8 cellular contexts compared by ENCODE assay signal in the genomic region with DNA sequence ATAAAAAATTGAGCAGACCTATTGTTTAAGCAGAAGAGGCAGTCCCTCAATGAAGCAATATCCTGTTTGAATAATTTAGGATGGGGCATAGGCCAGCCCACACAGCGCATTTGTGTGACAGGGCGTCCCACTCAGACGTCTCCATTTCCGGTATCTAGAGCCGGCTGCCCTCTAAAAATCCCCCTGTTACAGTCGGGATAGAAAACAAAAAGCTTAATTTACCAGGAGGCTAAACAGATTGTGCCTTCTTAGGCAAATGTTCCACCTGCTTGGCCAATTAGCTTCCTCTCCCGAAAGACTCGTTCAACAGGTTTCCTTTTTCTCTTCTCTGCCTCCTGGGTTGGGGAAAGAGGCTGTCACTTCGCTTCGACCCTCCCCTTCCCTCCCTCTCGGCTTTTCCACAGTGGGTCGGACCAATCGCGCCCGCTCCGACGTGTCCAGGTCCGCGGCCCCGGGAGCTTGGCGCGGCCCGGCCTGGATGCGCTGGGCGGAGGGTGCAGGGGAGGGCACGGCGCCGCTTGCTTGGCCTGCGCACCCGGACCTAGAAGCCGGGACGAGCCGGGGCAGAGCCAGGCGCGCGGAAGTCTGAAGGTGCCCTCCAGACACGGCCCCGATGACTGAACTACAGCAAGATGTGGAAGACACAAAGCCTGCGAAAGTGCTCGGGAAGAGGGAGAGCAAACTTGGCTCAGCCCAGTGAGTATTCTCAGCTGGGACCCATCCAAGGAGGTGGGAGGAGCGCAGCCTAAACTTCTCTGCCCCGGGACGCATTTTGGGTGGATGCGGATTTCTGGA. TPM values are rescaled to one million over a fixed set of nuclear protein-coding genes. Genes with fewer than 3 reads are reported as not detected.
DNase-seq lines count a peak whose midpoint lies in the region; ATAC-seq, FAIRE-seq and TF ChIP-seq lines count a peak whose summit lies in the region.

A gene with protein sequence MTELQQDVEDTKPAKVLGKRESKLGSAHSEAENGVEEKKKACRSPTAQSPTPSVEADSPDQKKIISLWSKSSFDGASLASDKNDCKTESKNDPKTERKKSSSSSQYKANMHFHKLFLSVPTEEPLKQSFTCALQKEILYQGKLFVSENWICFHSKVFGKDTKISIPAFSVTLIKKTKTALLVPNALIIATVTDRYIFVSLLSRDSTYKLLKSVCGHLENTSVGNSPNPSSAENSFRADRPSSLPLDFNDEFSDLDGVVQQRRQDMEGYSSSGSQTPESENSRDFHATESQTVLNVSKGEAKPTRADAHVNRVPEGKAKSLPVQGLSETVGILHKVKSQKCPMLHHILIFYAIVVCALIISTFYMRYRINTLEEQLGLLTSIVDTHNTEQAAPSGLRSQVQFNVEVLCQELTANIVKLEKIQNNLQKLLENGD (plus strand): TSS at position 416 of the 795 bp plus-strand sequence. CDS start 198 bp downstream, at position 614.

- POLR2A ChIA-PET in CD4-positive, alpha-beta T cell (lab: Charles Lee): interaction anchor here (1.0 to 4.5 kb wide), 14 partner anchors 10 to 431 kb away, joined by 3 to 72 read pairs (median 10); no protein-coding TSS in a partner anchor

- no peaks in the 10 kb centered on the region for H3K27me3 ChIP-seq in CD4-positive, alpha-beta T cell (ENCODE audit: control insufficient read depth, insufficient read depth, low read length)
- H3K27me3 ChIP-seq in foreskin keratinocyte: no peaks in the 10 kb centered on the region
- no peaks in the 10 kb centered on the region for H3K27me3 ChIP-seq in stomach

- DNase-seq in CD4-positive, alpha-beta T cell: peak; percentile 38 to 66 (median 49)
- DNase-seq in HK-2 (ENCODE audit: unreplicated experiment): peak; percentile 55
- DNase-seq in RCC 7860 (ENCODE audit: low spot score): peak; percentile 45
- peak; percentile 41 for DNase-seq in activated gamma-delta T cell treated with anti-CD3 and anti-CD28 coated beads, Interleukin-2, amount 50 U/mL, for 16 hours (ENCODE audit: low read depth)
- DNase-seq in foreskin keratinocyte: peak; percentile 90 to 96
- peak; percentile 61 for DNase-seq in neural crest cell (ENCODE audit: low read depth, low spot score)
- DNase-seq in stomach: peak; percentile 86

- 0 to 1% (median 0%) methylated on average over 43 to 44 of the region's 44 CpGs for WGBS in stomach, 5 donors

- FAIRE-seq in RCC 7860 (lab: Jason Lieb, UNC): no peak

- no peaks in the 10 kb centered on the region for H3K27me3 Mint-ChIP-seq in CD4-positive, alpha-beta T cell
- H3K27me3 Mint-ChIP-seq in neural crest cell (ENCODE audit: low read depth): no peaks in the 10 kb centered on the region

- H3K36me3 Mint-ChIP-seq in CD4-positive, alpha-beta T cell (ENCODE audit: low read depth): peaks cover 14% of the 10 kb centered on the region
- H3K36me3 Mint-ChIP-seq in neural crest cell (ENCODE audit: low read depth): no peaks in the 10 kb centered on the region

- intact Hi-C loops in CD4-positive, alpha-beta T cell (cut with DNase I, micrococcal nuclease): loop anchor here (1.0 to 10.0 kb wide), 7 partner anchors 26 to 1662 kb away; a partner anchor contains a TSS
- intact Hi-C loops in stomach (cut with DNase I; ENCODE audit: low total_unique reads): no loop called here

- peak; percentile 95 for ATAC-seq in CD4-positive, alpha-beta T cell (ENCODE audit: poor library complexity)
- ATAC-seq in GM19455 (IDR thresholded peaks at IDR 0.05; ENCODE audit: unreplicated experiment) (peak; percentile 83), foreskin keratinocyte (peak; percentile 94)

- no peak for TF ChIP-seq EP300 in stomach (IDR thresholded peaks at IDR 0.05)

- TF ChIP-seq CTCF in CD4-positive, alpha-beta T cell (IDR thresholded peaks at IDR 0.05): no peak
- TF ChIP-seq CTCF in foreskin keratinocyte (conservative IDR thresholded peaks at IDR 0.05) (no peak), neural crest cell (conservative IDR thresholded peaks at IDR 0.05) (no peak), stomach (IDR thresholded peaks at IDR 0.05) (no peak)

- peak within 1 kb of the TSS; percentile 82 for H3K27ac ChIP-seq in CD4-positive, alpha-beta T cell (ENCODE audit: low read depth, low read length)
- H3K27ac ChIP-seq in foreskin keratinocyte (peak within 1 kb of the TSS; percentile 84), stomach (peak within 1 kb of the TSS; percentile 79 to 91 (median 90))

- no peaks in the 10 kb centered on the region for H3K9me3 ChIP-seq in CD4-positive, alpha-beta T cell (ENCODE audit: control insufficient read depth, low read length)
- H3K9me3 ChIP-seq in stomach: no peaks in the 10 kb centered on the region

- H3K36me3 ChIP-seq in stomach: no peaks in the 10 kb centered on the region

- peak within 1 kb of the TSS; percentile 99 for H3K4me3 Mint-ChIP-seq in CD4-positive, alpha-beta T cell
- H3K4me3 Mint-ChIP-seq in neural crest cell: peak within 1 kb of the TSS; percentile 90

- no peaks in the 10 kb centered on the region for H3K9me3 Mint-ChIP-seq in CD4-positive, alpha-beta T cell
- H3K9me3 Mint-ChIP-seq in neural crest cell: no peaks in the 10 kb centered on the region

- H3K4me3 ChIP-seq in stomach: peak within 1 kb of the TSS; percentile 56 to 68 (median 64)

- no peak for TF ChIP-seq POLR2A in stomach (IDR thresholded peaks at IDR 0.05)

- peak within 1 kb of the TSS; percentile 93 for H3K27ac Mint-ChIP-seq in CD4-positive, alpha-beta T cell
- H3K27ac Mint-ChIP-seq in neural crest cell (ENCODE audit: unreplicated experiment): peak within 1 kb of the TSS; percentile 72

- peaks cover 48% of the 10 kb centered on the region for H3K4me1 Mint-ChIP-seq in CD4-positive, alpha-beta T cell (ENCODE audit: low read depth)
- peaks cover 20% of the 10 kb centered on the region for H3K4me1 Mint-ChIP-seq in neural crest cell

- CTCF ChIA-PET in CD4-positive, alpha-beta T cell (lab: Charles Lee): interaction anchor here (1.2 kb wide), 1 partner anchor 67 kb away, joined by 4 read pairs; no protein-coding TSS in a partner anchor

- no peaks in the 10 kb centered on the region for H3K4me1 ChIP-seq in foreskin keratinocyte
- peaks cover 0 to 37% (median 25%) of the 10 kb centered on the region in 4 donors for H3K4me1 ChIP-seq in stomach

RNA-seq across cellular contexts. Expression of the gene that starts here (rescaled TPM):
- 1 to 10 TPM; 7.2 to 9.4 TPM for total RNA-seq in CD4-positive, alpha-beta T cell
- total RNA-seq in foreskin keratinocyte (21.5 and 25.1 TPM in 2 replicates), neural crest cell (7.1 and 7.9 TPM in 2 replicates), stomach (10 to 100 TPM; 18.8 to 69.6 (median 47.5) TPM)
- polyA plus RNA-seq in foreskin keratinocyte (11.0 and 14.4 TPM in 2 replicates), stomach (10 to 100 TPM in 1 of 3 donors, 1 to 10 TPM in 2; 5.7 to 12.8 (median 6.5) TPM)

Comparison
In these comparisons a context has a peak if more than half of its experiments do, and no peak if none do; other contexts are left out.
1. Peak in every context shown above with its lines: DNase-seq, ATAC-seq, H3K4me3 ChIP-seq and H3K27ac ChIP-seq.
2. DNase-seq: peak in every context shown above with its lines; median percentile 93 in foreskin keratinocyte; 86 in stomach; 61 in neural crest cell; 55 in HK-2; 49 in CD4-positive, alpha-beta T cell; 45 in RCC 7860; 41 in activated gamma-delta T cell treated with anti-CD3 and anti-CD28 coated beads, Interleukin-2, amount 50 U/mL, for 16 hours.